1 cellular context compared by ENCODE assay signal in the genomic region with DNA sequence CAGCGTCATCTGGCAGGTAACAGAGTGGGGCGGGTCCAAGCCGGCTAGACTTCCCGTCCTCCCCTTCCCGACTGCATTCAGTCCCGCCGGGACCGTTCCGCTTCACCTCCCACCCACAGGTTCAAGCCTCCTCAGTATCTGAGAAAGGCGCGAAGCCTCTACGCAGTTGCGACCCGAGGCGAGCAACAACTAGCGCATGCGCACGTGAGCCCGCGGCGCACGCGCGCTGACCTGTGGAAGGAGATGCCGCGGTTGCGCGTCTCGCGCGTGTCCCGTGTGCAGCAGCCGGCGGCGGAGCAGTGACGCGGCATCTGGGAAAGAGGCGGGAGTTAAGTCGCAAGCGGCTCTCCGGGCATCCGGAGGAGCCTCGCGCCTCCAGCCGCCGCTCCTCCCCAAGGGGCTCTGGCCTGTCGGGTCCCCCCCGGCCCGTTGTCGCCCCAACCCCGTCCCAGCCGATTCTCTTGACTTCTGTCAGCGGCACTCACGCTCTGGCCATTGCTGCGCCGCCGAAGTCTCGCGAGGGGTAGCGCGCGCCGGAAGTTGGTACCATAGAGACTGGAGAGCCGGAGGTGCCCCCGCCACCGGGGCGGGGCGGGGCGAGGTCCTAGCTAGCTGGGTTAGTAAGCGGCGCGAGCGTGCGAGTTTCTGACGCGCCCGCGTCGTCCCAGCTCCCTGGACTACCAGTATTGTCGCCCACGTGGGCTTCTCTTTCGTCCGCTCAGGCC.
TF ChIP-seq lines count a peak whose summit lies in the region.

A gene with protein sequence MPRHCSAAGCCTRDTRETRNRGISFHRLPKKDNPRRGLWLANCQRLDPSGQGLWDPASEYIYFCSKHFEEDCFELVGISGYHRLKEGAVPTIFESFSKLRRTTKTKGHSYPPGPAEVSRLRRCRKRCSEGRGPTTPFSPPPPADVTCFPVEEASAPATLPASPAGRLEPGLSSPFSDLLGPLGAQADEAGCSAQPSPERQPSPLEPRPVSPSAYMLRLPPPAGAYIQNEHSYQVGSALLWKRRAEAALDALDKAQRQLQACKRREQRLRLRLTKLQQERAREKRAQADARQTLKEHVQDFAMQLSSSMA (minus strand): TSS at position 518 of the 725 bp plus-strand sequence. CDS start 207 bp downstream, at position 311.

TF ChIP-seq in SK-N-SH treated with all-trans-retinoic acid at 6 μM for 48 hours, 23 proteins besides CTCF, POLR2A, EP300 and RAD21 (continued from another document):
- TF ChIP-seq, protein P1, sequence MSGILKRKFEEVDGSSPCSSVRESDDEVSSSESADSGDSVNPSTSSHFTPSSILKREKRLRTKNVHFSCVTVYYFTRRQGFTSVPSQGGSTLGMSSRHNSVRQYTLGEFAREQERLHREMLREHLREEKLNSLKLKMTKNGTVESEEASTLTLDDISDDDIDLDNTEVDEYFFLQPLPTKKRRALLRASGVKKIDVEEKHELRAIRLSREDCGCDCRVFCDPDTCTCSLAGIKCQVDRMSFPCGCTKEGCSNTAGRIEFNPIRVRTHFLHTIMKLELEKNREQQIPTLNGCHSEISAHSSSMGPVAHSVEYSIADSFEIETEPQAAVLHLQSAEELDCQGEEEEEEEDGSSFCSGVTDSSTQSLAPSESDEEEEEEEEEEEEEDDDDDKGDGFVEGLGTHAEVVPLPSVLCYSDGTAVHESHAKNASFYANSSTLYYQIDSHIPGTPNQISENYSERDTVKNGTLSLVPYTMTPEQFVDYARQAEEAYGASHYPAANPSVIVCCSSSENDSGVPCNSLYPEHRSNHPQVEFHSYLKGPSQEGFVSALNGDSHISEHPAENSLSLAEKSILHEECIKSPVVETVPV (CRISPR knock-in tag; IDR thresholded peaks at IDR 0.05): no peak
